8 cellular contexts compared by ENCODE assay signal in the genomic region with DNA sequence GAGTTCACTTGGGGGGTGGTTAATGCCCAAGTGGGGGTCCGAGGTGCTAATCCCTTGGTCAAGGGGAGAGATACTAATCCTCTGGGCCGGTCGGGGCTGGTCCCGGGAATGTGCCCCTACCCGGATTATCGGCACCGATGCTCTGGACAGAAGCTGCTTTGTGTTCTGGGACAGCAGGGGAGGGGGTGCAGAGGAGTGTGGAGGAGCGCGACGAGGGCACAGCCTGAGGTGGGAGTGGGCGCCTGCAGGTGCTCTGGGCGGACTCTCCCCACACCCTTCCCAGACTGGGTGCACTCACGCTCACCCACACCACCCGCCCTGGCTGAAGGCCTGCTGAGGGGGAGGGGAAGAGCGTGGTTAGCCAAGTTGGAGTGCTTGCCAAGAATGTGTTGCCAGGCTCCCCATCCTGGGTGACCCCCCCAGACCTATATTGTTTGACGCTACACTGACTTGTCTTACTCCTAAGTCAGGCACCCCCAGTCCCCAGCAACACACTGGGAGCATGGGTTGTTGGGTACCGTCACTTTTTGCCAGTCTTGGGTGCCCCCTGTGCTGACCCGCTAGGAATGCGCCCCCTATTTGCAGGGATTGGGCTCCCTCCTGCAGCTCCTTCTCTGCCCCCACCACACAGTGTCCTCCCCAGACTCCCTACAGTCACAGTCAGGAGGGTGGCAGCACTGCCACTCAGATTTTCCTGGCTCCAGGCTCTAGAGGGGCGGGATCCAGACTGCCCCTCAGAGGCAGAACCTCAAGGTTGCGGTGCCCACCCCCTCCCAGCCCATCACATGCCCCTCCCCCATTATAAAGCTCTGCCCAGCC. TPM values are rescaled to one million over a fixed set of nuclear protein-coding genes. Genes with fewer than 3 reads are reported as not detected.
DNase-seq lines count a peak whose midpoint lies in the region; ATAC-seq, FAIRE-seq and TF ChIP-seq lines count a peak whose summit lies in the region.

No MANE protein-coding gene starts in this region.

- FAIRE-seq in GM12892 (lab: Jason Lieb, UNC): no peak

- TF ChIP-seq POLR2A in GM12892 (IDR thresholded peaks at IDR 0.05; ENCODE audit: low read depth, low read length): no peak

- H3K4me3 ChIP-seq in left ventricle myocardium inferior: peak overlapping the region; percentile 93
- H3K4me3 ChIP-seq in dorsolateral prefrontal cortex: peak overlapping the region; percentile 45 to 95 (median 81)

- TF ChIP-seq CTCF in left ventricle myocardium inferior (IDR thresholded peaks at IDR 0.05; ENCODE audit: borderline replicate concordance): no peak
- peak in 8 of 56 donors; percentile 6 to 23 (median 12) for TF ChIP-seq CTCF in dorsolateral prefrontal cortex (IDR thresholded peaks at IDR 0.05 in 54 of 56, conservative IDR thresholded peaks at IDR 0.05 in 2 of 56; ENCODE audit: low read depth in 1 of 56, partially characterized antibody in 56 of 56)

- peaks cover 15% of the 10 kb centered on the region for H3K36me3 ChIP-seq in left ventricle myocardium inferior

- DNase-seq in left ventricle myocardium inferior (no peak), Right ventricle myocardium superior (no peak), RPMI7951 (ENCODE audit: low read depth) (peak; percentile 64), dorsolateral prefrontal cortex (peak in 2 of 10 donors; percentile 40 to 61), mucosa of gallbladder (ENCODE audit: low spot score) (peak; percentile 57), GM12892 (ENCODE audit: insufficient read length) (no peak)

- peaks cover 77% of the 10 kb centered on the region for H3K4me1 ChIP-seq in left ventricle myocardium inferior

- no peaks in the 10 kb centered on the region for H3K9me3 ChIP-seq in left ventricle myocardium inferior (replicated peaks)

- ATAC-seq in Right ventricle myocardium superior (ENCODE audit: poor library complexity) (no peak), GM19463 (IDR thresholded peaks at IDR 0.05; ENCODE audit: unreplicated experiment) (no peak), HG02642 (IDR thresholded peaks at IDR 0.05; ENCODE audit: poor library complexity, unreplicated experiment) (no peak)

- intact Hi-C loops in left ventricle myocardium inferior (cut with micrococcal nuclease): no loop called here
- intact Hi-C loops in Right ventricle myocardium superior (cut with DNase I): no loop called here
- intact Hi-C loops in dorsolateral prefrontal cortex (cut with DNase I): loop anchor here in 1 of 2 donors (1.0 kb wide), 1 partner anchor 20 kb away; a partner anchor contains a TSS

- H3K27me3 ChIP-seq in left ventricle myocardium inferior (ENCODE audit: low read depth) (no peaks in the 10 kb centered on the region), dorsolateral prefrontal cortex (peaks cover 0 to 7% (median 0%) of the 10 kb centered on the region in 45 donors)

- H3K27ac ChIP-seq in left ventricle myocardium inferior (replicated peaks) (peak overlapping the region; percentile 97), dorsolateral prefrontal cortex (peak overlapping the region in 58 of 59 donors; percentile 26 to 100 (median 100))

RNA-seq across cellular contexts. Expression of a gene that starts 1.2 kb away (rescaled TPM):
- total RNA-seq in left ventricle myocardium inferior (62.9 TPM), Right ventricle myocardium superior (49.7 TPM), dorsolateral prefrontal cortex (100 to 1,000 TPM in 1 of 120 experiments, 10 to 100 TPM in 119; 15.3 to 100 (median 42.1) TPM), mucosa of gallbladder (193 TPM)
- total RNA-seq in RPMI7951 (2014; rRNA removed; shearing (Covaris generic)): 60.3 and 64.9 TPM in 2 replicates
- 38.7 TPM for polyA plus RNA-seq in GM12892 (2012; ENCODE audit: missing spikeins)

RNA-seq across cellular contexts. Expression of a gene that starts 2.9 kb away (rescaled TPM):
- total RNA-seq in left ventricle myocardium inferior: 9.6 TPM
- 6.3 TPM for total RNA-seq in Right ventricle myocardium superior
- total RNA-seq in RPMI7951 (2014; rRNA removed; shearing (Covaris generic)): 41.3 and 57.0 TPM in 2 replicates
- 10 to 100 TPM; 24.9 to 86.2 (median 58.7) TPM for total RNA-seq in dorsolateral prefrontal cortex
- total RNA-seq in mucosa of gallbladder: 15.9 TPM
- 15.7 TPM for polyA plus RNA-seq in GM12892 (2012; ENCODE audit: missing spikeins)

RNA-seq across cellular contexts. Expression of a gene that starts 12.3 kb away (rescaled TPM):
- total RNA-seq in left ventricle myocardium inferior: 5.3 TPM
- 6.5 TPM for total RNA-seq in Right ventricle myocardium superior
- 0.10 and 1.3 TPM in 2 replicates for total RNA-seq in RPMI7951 (2014; rRNA removed; shearing (Covaris generic))
- 10 to 100 TPM in 119 of 120 experiments, 1 to 10 TPM in 1; 8.5 to 47.8 (median 23.1) TPM for total RNA-seq in dorsolateral prefrontal cortex
- 4.4 TPM for total RNA-seq in mucosa of gallbladder
- polyA plus RNA-seq in GM12892 (2012; ENCODE audit: missing spikeins): 1.4 TPM

RNA-seq across cellular contexts. Expression of a gene that starts 20.0 kb away (rescaled TPM):
- 75.7 TPM for total RNA-seq in left ventricle myocardium inferior
- total RNA-seq in Right ventricle myocardium superior: 81.1 TPM
- 61.3 and 66.5 TPM in 2 replicates for total RNA-seq in RPMI7951 (2014; rRNA removed; shearing (Covaris generic))
- 100 to 1,000 TPM in 1 of 120 experiments, 10 to 100 TPM in 119; 53.2 to 105 (median 70.3) TPM for total RNA-seq in dorsolateral prefrontal cortex
- 121 TPM for total RNA-seq in mucosa of gallbladder
- polyA plus RNA-seq in GM12892 (2012; ENCODE audit: missing spikeins): 23.6 TPM

RNA-seq across cellular contexts. Expression of a gene that starts 22.7 kb away (rescaled TPM):
- total RNA-seq in left ventricle myocardium inferior (30.1 TPM), Right ventricle myocardium superior (33.9 TPM), dorsolateral prefrontal cortex (10 to 100 TPM; 17.3 to 45.4 (median 25.2) TPM), mucosa of gallbladder (69.1 TPM)
- 31.8 and 36.6 TPM in 2 replicates for total RNA-seq in RPMI7951 (2014; rRNA removed; shearing (Covaris generic))
- 12.0 TPM for polyA plus RNA-seq in GM12892 (2012; ENCODE audit: missing spikeins)

Comparison
In these comparisons a context has a peak if more than half of its experiments do, and no peak if none do; other contexts are left out.
1. DNase-seq: peak in RPMI7951 (single experiment) and mucosa of gallbladder (single experiment); none in left ventricle myocardium inferior (single experiment), Right ventricle myocardium superior (single experiment) and GM12892 (single experiment).